Comparison of ENCODE assay signal across 1 cellular context in the genomic region with DNA sequence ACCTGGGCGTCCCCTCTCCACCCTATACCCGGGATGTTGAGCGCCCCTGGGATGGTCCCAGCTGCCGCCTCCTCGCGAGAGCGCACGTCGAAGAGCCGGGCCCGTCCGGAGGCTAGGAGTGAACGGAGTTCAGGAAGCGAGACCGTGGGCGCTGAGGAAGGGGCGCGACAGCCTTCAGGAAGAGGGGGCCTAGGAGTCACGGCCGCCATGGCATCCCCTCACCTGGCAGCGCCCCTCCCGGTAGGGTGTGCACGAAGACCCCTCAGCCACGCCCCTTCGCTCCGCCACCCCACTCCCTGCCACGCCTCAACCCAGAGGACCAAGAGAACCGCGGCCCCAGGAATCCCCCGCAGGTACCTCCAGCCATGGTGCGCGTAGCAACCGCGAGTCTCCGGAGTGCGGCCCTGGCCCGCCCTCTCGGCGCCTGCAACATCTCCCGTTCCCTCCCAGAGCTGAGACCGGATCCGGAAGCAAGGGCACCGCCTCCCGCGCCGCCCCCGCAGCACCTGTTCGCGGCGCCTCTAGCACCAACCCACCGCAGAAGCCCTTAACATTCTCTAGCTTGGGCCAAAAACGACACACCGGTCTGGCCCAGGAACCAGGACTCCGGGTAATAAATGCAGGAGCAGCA.
A peak's percentile ranks its signal among the peaks of the same experiment; 100 is the strongest.
TF ChIP-seq lines count a peak whose summit lies in the region.

Gene TSTD1 (minus strand): TSS at position 442 of the 631 bp plus-strand sequence. CDS start 75 bp downstream, at position 367.

TF ChIP-seq in GM12878, 131 proteins besides CTCF, POLR2A, EP300 and RAD21 (continued from another document and continues in another):
- TF ChIP-seq, protein P1, sequence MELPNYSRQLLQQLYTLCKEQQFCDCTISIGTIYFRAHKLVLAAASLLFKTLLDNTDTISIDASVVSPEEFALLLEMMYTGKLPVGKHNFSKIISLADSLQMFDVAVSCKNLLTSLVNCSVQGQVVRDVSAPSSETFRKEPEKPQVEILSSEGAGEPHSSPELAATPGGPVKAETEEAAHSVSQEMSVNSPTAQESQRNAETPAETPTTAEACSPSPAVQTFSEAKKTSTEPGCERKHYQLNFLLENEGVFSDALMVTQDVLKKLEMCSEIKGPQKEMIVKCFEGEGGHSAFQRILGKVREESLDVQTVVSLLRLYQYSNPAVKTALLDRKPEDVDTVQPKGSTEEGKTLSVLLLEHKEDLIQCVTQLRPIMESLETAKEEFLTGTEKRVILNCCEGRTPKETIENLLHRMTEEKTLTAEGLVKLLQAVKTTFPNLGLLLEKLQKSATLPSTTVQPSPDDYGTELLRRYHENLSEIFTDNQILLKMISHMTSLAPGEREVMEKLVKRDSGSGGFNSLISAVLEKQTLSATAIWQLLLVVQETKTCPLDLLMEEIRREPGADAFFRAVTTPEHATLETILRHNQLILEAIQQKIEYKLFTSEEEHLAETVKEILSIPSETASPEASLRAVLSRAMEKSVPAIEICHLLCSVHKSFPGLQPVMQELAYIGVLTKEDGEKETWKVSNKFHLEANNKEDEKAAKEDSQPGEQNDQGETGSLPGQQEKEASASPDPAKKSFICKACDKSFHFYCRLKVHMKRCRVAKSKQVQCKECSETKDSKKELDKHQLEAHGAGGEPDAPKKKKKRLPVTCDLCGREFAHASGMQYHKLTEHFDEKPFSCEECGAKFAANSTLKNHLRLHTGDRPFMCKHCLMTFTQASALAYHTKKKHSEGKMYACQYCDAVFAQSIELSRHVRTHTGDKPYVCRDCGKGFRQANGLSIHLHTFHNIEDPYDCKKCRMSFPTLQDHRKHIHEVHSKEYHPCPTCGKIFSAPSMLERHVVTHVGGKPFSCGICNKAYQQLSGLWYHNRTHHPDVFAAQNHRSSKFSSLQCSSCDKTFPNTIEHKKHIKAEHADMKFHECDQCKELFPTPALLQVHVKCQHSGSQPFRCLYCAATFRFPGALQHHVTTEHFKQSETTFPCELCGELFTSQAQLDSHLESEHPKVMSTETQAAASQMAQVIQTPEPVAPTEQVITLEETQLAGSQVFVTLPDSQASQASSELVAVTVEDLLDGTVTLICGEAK (IDR thresholded peaks at IDR 0.05; ENCODE audit: borderline replicate concordance) = peak; percentile 86
- TF ChIP-seq CEBPB (IDR thresholded peaks at IDR 0.05; ENCODE audit: borderline replicate concordance in 1 of 2, low read depth in 2 of 2, low read length in 2 of 2) (no peak), SUPT20H (IDR thresholded peaks at IDR 0.05; ENCODE audit: borderline replicate concordance, control insufficient read depth, low read depth, low read length) (no peak), STAT1 (conservative IDR thresholded peaks at IDR 0.05) (no peak), BACH1 (IDR thresholded peaks at IDR 0.05; ENCODE audit: borderline replicate concordance) (0 out of 2 replicates have a peak, but pooled peaks have one; percentile 55), NBN (IDR thresholded peaks at IDR 0.05) (peak; percentile 83), RCOR1 (conservative IDR thresholded peaks at IDR 0.05; ENCODE audit: low read depth, low read length) (no peak), RELA (IDR thresholded peaks at IDR 0.05; ENCODE audit: borderline replicate concordance, partially characterized antibody) (peak; percentile 52), TCF12 (IDR thresholded peaks at IDR 0.05; ENCODE audit: low read depth, low read length) (peak; percentile 98), USF2 (IDR thresholded peaks at IDR 0.05; ENCODE audit: borderline replicate concordance, low read depth, low read length) (no peak; the same call in 1 of the 2 replicates), IRF3 (IDR thresholded peaks at IDR 0.05) (no peak), MXI1 (IDR thresholded peaks at IDR 0.05; ENCODE audit: low read depth, low read length) (peak; percentile 83), ZBED1 (IDR thresholded peaks at IDR 0.05; ENCODE audit: borderline replicate concordance) (peak; percentile 52; the same call in 1 of the 2 replicates), NR2C1 (IDR thresholded peaks at IDR 0.05) (0 out of 2 replicates have a peak, but pooled peaks have one; percentile 43), TCF3 (IDR thresholded peaks at IDR 0.05; ENCODE audit: borderline replicate concordance, insufficient read depth, low read depth, low read length) (peak; percentile 95), SP1 (IDR thresholded peaks at IDR 0.05; ENCODE audit: low read depth, low read length) (peak; percentile 29), MEF2A (IDR thresholded peaks at IDR 0.05; ENCODE audit: insufficient read depth, low read depth, low read length) (no peak), POLR2AphosphoS5 (IDR thresholded peaks at IDR 0.05; ENCODE audit: low read length) (peak; percentile 77), CHD1 (IDR thresholded peaks at IDR 0.05; ENCODE audit: low read depth, low read length) (no peak), FOXM1 (IDR thresholded peaks at IDR 0.05; ENCODE audit: low read depth, low read length) (no peak), ZNF384 (IDR thresholded peaks at IDR 0.05; ENCODE audit: borderline replicate concordance, low read depth, low read length) (no peak), SRF (IDR thresholded peaks at IDR 0.05; ENCODE audit: low read depth in 2 of 2, low read length in 2 of 2) (no peak), ZZZ3 (IDR thresholded peaks at IDR 0.05; ENCODE audit: control insufficient read depth, insufficient read length, low read depth) (no peak), SMARCA5 (IDR thresholded peaks at IDR 0.05) (no peak), ASH2L (IDR thresholded peaks at IDR 0.05; ENCODE audit: borderline replicate concordance, low read depth) (no peak), HDGF (IDR thresholded peaks at IDR 0.05) (peak; percentile 81; the same call in 1 of the 2 replicates)
- TF ChIP-seq, protein P2, sequence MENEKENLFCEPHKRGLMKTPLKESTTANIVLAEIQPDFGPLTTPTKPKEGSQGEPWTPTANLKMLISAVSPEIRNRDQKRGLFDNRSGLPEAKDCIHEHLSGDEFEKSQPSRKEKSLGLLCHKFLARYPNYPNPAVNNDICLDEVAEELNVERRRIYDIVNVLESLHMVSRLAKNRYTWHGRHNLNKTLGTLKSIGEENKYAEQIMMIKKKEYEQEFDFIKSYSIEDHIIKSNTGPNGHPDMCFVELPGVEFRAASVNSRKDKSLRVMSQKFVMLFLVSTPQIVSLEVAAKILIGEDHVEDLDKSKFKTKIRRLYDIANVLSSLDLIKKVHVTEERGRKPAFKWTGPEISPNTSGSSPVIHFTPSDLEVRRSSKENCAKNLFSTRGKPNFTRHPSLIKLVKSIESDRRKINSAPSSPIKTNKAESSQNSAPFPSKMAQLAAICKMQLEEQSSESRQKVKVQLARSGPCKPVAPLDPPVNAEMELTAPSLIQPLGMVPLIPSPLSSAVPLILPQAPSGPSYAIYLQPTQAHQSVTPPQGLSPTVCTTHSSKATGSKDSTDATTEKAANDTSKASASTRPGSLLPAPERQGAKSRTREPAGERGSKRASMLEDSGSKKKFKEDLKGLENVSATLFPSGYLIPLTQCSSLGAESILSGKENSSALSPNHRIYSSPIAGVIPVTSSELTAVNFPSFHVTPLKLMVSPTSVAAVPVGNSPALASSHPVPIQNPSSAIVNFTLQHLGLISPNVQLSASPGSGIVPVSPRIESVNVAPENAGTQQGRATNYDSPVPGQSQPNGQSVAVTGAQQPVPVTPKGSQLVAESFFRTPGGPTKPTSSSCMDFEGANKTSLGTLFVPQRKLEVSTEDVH (IDR thresholded peaks at IDR 0.05; ENCODE audit: low read depth, partially characterized antibody) = peak; percentile 65
- TF ChIP-seq, protein P3, sequence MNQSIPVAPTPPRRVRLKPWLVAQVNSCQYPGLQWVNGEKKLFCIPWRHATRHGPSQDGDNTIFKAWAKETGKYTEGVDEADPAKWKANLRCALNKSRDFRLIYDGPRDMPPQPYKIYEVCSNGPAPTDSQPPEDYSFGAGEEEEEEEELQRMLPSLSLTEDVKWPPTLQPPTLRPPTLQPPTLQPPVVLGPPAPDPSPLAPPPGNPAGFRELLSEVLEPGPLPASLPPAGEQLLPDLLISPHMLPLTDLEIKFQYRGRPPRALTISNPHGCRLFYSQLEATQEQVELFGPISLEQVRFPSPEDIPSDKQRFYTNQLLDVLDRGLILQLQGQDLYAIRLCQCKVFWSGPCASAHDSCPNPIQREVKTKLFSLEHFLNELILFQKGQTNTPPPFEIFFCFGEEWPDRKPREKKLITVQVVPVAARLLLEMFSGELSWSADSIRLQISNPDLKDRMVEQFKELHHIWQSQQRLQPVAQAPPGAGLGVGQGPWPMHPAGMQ (IDR thresholded peaks at IDR 0.05; ENCODE audit: borderline replicate concordance) = no peak
- TF ChIP-seq, protein P4, sequence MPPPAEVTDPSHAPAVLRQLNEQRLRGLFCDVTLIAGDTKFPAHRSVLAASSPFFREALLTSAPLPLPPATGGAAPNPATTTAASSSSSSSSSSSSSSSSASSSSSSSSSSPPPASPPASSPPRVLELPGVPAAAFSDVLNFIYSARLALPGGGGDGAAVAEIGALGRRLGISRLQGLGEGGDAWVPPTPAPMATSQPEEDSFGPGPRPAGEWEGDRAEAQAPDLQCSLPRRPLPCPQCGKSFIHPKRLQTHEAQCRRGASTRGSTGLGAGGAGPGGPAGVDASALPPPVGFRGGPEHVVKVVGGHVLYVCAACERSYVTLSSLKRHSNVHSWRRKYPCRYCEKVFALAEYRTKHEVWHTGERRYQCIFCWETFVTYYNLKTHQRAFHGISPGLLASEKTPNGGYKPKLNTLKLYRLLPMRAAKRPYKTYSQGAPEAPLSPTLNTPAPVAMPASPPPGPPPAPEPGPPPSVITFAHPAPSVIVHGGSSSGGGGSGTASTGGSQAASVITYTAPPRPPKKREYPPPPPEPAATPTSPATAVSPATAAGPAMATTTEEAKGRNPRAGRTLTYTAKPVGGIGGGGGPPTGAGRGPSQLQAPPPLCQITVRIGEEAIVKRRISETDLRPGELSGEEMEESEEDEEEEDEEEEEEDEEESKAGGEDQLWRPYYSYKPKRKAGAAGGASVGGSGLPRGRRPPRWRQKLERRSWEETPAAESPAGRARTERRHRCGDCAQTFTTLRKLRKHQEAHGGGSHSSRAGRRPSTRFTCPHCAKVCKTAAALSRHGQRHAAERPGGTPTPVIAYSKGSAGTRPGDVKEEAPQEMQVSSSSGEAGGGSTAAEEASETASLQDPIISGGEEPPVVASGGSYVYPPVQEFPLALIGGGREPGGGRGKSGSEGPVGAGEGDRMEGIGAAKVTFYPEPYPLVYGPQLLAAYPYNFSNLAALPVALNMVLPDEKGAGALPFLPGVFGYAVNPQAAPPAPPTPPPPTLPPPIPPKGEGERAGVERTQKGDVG (CRISPR knock-in tag; IDR thresholded peaks at IDR 0.05) = no peak
- TF ChIP-seq, protein P5, sequence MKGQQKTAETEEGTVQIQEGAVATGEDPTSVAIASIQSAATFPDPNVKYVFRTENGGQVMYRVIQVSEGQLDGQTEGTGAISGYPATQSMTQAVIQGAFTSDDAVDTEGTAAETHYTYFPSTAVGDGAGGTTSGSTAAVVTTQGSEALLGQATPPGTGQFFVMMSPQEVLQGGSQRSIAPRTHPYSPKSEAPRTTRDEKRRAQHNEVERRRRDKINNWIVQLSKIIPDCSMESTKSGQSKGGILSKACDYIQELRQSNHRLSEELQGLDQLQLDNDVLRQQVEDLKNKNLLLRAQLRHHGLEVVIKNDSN (IDR thresholded peaks at IDR 0.05; ENCODE audit: borderline replicate concordance, extremely low read length, insufficient read depth, low read depth, low read length) = no peak
- TF ChIP-seq, protein P6, sequence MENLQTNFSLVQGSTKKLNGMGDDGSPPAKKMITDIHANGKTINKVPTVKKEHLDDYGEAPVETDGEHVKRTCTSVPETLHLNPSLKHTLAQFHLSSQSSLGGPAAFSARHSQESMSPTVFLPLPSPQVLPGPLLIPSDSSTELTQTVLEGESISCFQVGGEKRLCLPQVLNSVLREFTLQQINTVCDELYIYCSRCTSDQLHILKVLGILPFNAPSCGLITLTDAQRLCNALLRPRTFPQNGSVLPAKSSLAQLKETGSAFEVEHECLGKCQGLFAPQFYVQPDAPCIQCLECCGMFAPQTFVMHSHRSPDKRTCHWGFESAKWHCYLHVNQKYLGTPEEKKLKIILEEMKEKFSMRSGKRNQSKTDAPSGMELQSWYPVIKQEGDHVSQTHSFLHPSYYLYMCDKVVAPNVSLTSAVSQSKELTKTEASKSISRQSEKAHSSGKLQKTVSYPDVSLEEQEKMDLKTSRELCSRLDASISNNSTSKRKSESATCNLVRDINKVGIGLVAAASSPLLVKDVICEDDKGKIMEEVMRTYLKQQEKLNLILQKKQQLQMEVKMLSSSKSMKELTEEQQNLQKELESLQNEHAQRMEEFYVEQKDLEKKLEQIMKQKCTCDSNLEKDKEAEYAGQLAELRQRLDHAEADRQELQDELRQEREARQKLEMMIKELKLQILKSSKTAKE (IDR thresholded peaks at IDR 0.05; ENCODE audit: low read depth, poor library complexity, severe bottlenecking) = no peak
- TF ChIP-seq, protein P7, sequence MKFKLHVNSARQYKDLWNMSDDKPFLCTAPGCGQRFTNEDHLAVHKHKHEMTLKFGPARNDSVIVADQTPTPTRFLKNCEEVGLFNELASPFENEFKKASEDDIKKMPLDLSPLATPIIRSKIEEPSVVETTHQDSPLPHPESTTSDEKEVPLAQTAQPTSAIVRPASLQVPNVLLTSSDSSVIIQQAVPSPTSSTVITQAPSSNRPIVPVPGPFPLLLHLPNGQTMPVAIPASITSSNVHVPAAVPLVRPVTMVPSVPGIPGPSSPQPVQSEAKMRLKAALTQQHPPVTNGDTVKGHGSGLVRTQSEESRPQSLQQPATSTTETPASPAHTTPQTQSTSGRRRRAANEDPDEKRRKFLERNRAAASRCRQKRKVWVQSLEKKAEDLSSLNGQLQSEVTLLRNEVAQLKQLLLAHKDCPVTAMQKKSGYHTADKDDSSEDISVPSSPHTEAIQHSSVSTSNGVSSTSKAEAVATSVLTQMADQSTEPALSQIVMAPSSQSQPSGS (IDR thresholded peaks at IDR 0.05; ENCODE audit: low read length) = no peak; the same call in 1 of the 2 replicates
- TF ChIP-seq, protein P8, sequence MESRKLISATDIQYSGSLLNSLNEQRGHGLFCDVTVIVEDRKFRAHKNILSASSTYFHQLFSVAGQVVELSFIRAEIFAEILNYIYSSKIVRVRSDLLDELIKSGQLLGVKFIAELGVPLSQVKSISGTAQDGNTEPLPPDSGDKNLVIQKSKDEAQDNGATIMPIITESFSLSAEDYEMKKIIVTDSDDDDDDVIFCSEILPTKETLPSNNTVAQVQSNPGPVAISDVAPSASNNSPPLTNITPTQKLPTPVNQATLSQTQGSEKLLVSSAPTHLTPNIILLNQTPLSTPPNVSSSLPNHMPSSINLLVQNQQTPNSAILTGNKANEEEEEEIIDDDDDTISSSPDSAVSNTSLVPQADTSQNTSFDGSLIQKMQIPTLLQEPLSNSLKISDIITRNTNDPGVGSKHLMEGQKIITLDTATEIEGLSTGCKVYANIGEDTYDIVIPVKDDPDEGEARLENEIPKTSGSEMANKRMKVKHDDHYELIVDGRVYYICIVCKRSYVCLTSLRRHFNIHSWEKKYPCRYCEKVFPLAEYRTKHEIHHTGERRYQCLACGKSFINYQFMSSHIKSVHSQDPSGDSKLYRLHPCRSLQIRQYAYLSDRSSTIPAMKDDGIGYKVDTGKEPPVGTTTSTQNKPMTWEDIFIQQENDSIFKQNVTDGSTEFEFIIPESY (IDR thresholded peaks at IDR 0.05) = no peak
